ENCODE assay signal across 3 cellular contexts in the genomic region with DNA sequence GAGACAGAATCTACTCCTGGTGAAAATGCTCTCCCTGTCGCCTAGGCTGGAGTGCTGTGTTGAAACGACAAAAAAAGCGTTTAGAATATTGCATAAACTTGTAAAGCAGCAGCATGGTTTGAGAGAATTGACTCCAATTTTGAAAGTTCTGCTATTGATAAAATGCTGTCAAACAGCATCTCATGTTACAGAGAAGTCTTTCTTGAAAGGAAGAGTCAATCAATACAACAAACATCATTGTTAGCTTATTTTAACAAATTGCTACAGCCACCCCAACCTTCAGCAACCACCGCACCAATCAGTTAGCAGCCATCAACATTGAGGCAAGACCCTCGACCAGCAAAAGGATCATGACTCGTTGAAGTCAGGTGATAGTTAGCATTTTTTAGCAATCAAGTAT.
"Had no signal": no experiment of that assay in that cellular context is flagged by ENCODE, and none has a peak within 500 bp of the region (broad histone marks: within the 10 kb centered on the region; RNA-seq: fewer than 3 reads in every experiment).

No MANE protein-coding gene starts in this region.

- H3K4me2 ChIP-seq: GM23338 had no signal

- DNase-seq: H9, HCEC 1CT had no signal

- H2AFZ ChIP-seq: GM23338 had no signal

- H3K4me3 ChIP-seq: GM23338 had no signal
